15 cellular contexts compared by ENCODE assay signal in the genomic region with DNA sequence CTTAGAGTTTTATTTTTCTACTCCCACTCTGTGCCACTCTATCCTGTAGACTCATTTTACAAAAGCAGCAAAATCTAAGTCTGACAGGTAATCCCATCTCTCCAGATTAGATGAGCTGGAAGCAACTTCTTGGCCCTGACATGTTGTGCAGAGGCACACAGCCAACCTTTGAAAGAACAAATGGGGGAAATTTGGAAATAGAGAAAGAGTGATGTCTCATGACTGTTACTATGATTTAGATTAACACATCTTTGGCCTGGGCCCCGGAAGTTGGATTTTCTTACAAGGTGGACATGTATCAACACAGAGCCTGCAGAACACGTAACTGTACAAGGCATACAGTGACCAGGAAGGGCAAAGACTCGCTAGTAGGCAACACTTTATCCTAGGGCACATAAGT.
"Had no signal": no experiment of that assay in that cellular context is flagged by ENCODE, and none has a peak within 500 bp of the region (broad histone marks: within the 10 kb centered on the region; RNA-seq: fewer than 3 reads in every experiment).

No MANE protein-coding gene starts in this region.

- H3K4me2 ChIP-seq: neural progenitor cell had no signal

- H3K4me3 ChIP-seq: left ventricle myocardium inferior, neural progenitor cell, tibial nerve, vagina had no signal

- H3K79me2 ChIP-seq: parathyroid adenoma had no signal

- H3K36me3 ChIP-seq: left ventricle myocardium inferior, neural progenitor cell, tibial nerve, vagina had no signal

- H3K27ac Mint-ChIP-seq: activated B cell treated with CpG ODN at 0.5 μM for 24 hours; activated CD4-positive, alpha-beta T cell treated with anti-CD3 and anti-CD28 coated beads, Interleukin-2, amount 10 ng/mL, durations not matched to agents 7 days and 5 days; activated naive CD4-positive, alpha-beta T cell treated with anti-CD3 and anti-CD28 coated beads, Interleukin-2, amount 10 ng/mL, durations not matched to agents 7 days and 5 days; activated T-helper 2 cell treated with anti-CD3 and anti-CD28 coated beads, Interferon-gamma antibody, Interleukin-2, Interleukin-4, amounts not matched to agents 10 μg/mL and 5 μg/mL and 100 μg/mL, durations not matched to agents 14 hours and 24 hours and 36 hours; neural progenitor cell; T-helper 1 cell treated with Interleukin-12 subunit alpha and Interleukin-12 subunit beta and Interleukin-4 antibody, amounts not matched to agents 30 μg/mL and 1 μg/mL, for 36 hours had no signal

- H3K36me3 Mint-ChIP-seq: activated naive CD4-positive, alpha-beta T cell treated with anti-CD3 and anti-CD28 coated beads, Interleukin-2, amount 10 ng/mL, durations not matched to agents 7 days and 5 days; neural progenitor cell had no signal

- H3K4me3 Mint-ChIP-seq: activated B cell treated with CpG ODN at 0.5 μM for 24 hours; activated CD4-positive, alpha-beta T cell treated with anti-CD3 and anti-CD28 coated beads, Interleukin-2, amount 10 ng/mL, durations not matched to agents 7 days and 5 days; activated naive CD4-positive, alpha-beta T cell treated with anti-CD3 and anti-CD28 coated beads, Interleukin-2, amount 10 ng/mL, durations not matched to agents 7 days and 5 days; central memory CD8-positive, alpha-beta T cell; neural progenitor cell; T-helper 1 cell treated with Interleukin-12 subunit alpha and Interleukin-12 subunit beta and Interleukin-4 antibody, amounts not matched to agents 30 μg/mL and 1 μg/mL, for 36 hours had no signal

- H2AFZ ChIP-seq: neural progenitor cell, parathyroid adenoma had no signal

- H3K9me3 ChIP-seq: vagina had no signal

- H3K9ac ChIP-seq: neural progenitor cell, parathyroid adenoma had no signal

- H3K27ac ChIP-seq: left ventricle myocardium inferior, neural progenitor cell, parathyroid adenoma, tibial nerve, vagina had no signal

- H3K4me1 ChIP-seq: left ventricle myocardium inferior, neural progenitor cell, parathyroid adenoma, tibial nerve, vagina had no signal

- H3K4me1 Mint-ChIP-seq: activated B cell treated with CpG ODN at 0.5 μM for 24 hours, neural progenitor cell had no signal

- H3K27me3 ChIP-seq: neural progenitor cell, tibial nerve, vagina had no signal

- DNase-seq: activated B cell treated with CpG ODN at 0.5 μM for 24 hours; activated CD4-positive, alpha-beta T cell treated with anti-CD3 and anti-CD28 coated beads, Interleukin-2, amount 10 ng/mL, durations not matched to agents 7 days and 5 days; activated naive CD4-positive, alpha-beta T cell treated with anti-CD3 and anti-CD28 coated beads, Interleukin-2, amount 10 ng/mL, durations not matched to agents 7 days and 5 days; cortex of kidney; effector CD8-positive, alpha-beta T cell; left ventricle myocardium inferior; mesenchymal stem cell; retina had no signal
